18 cellular contexts compared by ENCODE assay signal in the genomic region with DNA sequence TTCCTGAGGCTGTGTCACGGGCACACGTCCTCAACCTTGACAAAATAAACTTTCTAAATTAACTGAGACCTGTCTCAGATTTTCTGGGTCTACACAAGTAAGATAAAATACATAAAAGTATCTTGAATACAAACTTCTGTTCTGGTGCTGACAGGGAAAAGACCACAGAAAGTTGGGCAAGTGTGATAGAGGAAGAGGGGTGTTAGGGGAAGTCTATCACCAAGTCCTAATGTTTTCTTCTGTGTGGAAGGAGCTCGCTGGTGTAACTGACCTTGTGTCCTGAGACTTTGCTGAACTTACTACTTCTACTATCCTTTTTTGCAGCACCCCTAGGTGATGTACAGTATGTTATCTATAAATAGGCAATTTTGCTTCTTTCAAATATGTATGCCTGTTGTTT.
"Had no signal": no experiment of that assay in that cellular context is flagged by ENCODE, and none has a peak within 500 bp of the region (broad histone marks: within the 10 kb centered on the region; RNA-seq: fewer than 3 reads in every experiment).

No MANE protein-coding gene starts in this region.

- DNase-seq: activated CD4-positive, alpha-beta T cell treated with anti-CD3 and anti-CD28 coated beads, Interleukin-2, amount 50 U/mL, for 1 hour; activated CD4-positive, CD25-positive, alpha-beta regulatory T cell treated with anti-CD3 and anti-CD28 coated beads, Interleukin-2, amount 50 U/mL, for 72 hours; activated effector memory CD4-positive, alpha-beta T cell treated with anti-CD3 and anti-CD28 coated beads, Interleukin-2, amount 50 U/mL, for 16 hours; activated naive CD4-positive, alpha-beta T cell treated with anti-CD3 and anti-CD28 coated beads, Interleukin-2, amount 50 U/mL, for 16 hours; activated T-cell treated with anti-CD3 and anti-CD28 coated beads, Interleukin-2, amount 50 U/mL, for 72 hours; aorta; brain microvascular endothelial cell; central memory CD4-positive, alpha-beta T cell; endodermal cell; foreskin fibroblast; right cardiac atrium; stomach had no signal

- H3K27ac Mint-ChIP-seq: activated T-cell treated with anti-CD3 and anti-CD28 coated beads, Interleukin-2, amount 50 U/mL, for 72 hours; endodermal cell; memory B cell; progenitor cell of endocrine pancreas; type B pancreatic cell had no signal

- H3K27me3 ChIP-seq: brain microvascular endothelial cell, hepatocyte, stomach had no signal

- H3K9me3 ChIP-seq: stomach had no signal

- H3K4me1 Mint-ChIP-seq: neural crest cell had no signal

- ATAC-seq: activated T-cell treated with anti-CD3 and anti-CD28 coated beads, Interleukin-2, amount 50 U/mL, for 72 hours; right cardiac atrium had no signal

- H3K4me3 ChIP-seq: hepatocyte, stomach had no signal

- H3K4me3 Mint-ChIP-seq: activated T-cell treated with anti-CD3 and anti-CD28 coated beads, Interleukin-2, amount 50 U/mL, for 72 hours; endodermal cell; memory B cell; neural crest cell; type B pancreatic cell had no signal

- H3K27me3 Mint-ChIP-seq: memory B cell, progenitor cell of endocrine pancreas, type B pancreatic cell had no signal

- H3K36me3 ChIP-seq: brain microvascular endothelial cell had no signal

- H3K27ac ChIP-seq: brain microvascular endothelial cell, epithelial cell of prostate, hepatocyte, stomach had no signal

- H3K4me1 ChIP-seq: stomach had no signal

- H3K9me3 Mint-ChIP-seq: activated T-cell treated with anti-CD3 and anti-CD28 coated beads, Interleukin-2, amount 50 U/mL, for 72 hours; endodermal cell; memory B cell; type B pancreatic cell had no signal
